23 cellular contexts compared by ENCODE assay signal in genomic region chr4:108213723-108214122, GRCh38. TPM values are rescaled to one million over a fixed set of nuclear protein-coding genes. Genes with fewer than 3 reads are reported as not detected.
DNase-seq lines count a peak whose midpoint lies in the region; ATAC-seq and TF ChIP-seq lines count a peak whose summit lies in the region.
"Had no signal": no experiment of that assay in that cellular context is flagged by ENCODE, and none has a peak within 500 bp of the region (broad histone marks: within the 10 kb centered on the region; RNA-seq: fewer than 3 reads in every experiment).

No MANE protein-coding gene starts in this region.

- no peak overlapping the region for H3K9ac ChIP-seq in neural progenitor cell

- H3K9me3 Mint-ChIP-seq in CD8-positive, alpha-beta T cell: no peaks in the 10 kb centered on the region
- H3K9me3 Mint-ChIP-seq in T-cell: peaks cover 0 to 3% (median 0%) of the 10 kb centered on the region in 3 donors
- H3K9me3 Mint-ChIP-seq in neural progenitor cell: no peaks in the 10 kb centered on the region
- H3K9me3 Mint-ChIP-seq: GM23338 had no signal

- no peak overlapping the region for H3K4me3 ChIP-seq in CD8-positive, alpha-beta T cell (ENCODE audit: low read depth, low read length)
- H3K4me3 ChIP-seq in neural progenitor cell: no peak overlapping the region
- H3K4me3 ChIP-seq: A549, GM23338, HAP-1, MG63 had no signal

- H4K20me1 ChIP-seq in neural progenitor cell (ENCODE audit: low read depth): no peaks in the 10 kb centered on the region

- H3K27ac ChIP-seq in 22Rv1: 0 out of 2 replicates have a peak overlapping the region, but pooled peaks have one; percentile 22
- no peak overlapping the region for H3K27ac ChIP-seq in CD8-positive, alpha-beta T cell (ENCODE audit: low read depth, low read length)
- no peak overlapping the region for H3K27ac ChIP-seq in neural progenitor cell
- H3K27ac ChIP-seq: A549 had no signal

- intact Hi-C loops in CD8-positive, alpha-beta T cell (cut with DNase I, micrococcal nuclease): no loop called here

- POLR2A ChIA-PET in CD8-positive, alpha-beta T cell (lab: Charles Lee): no interaction called here
- POLR2A ChIA-PET in T-cell (lab: Charles Lee): no interaction called here

- peaks cover 5% of the 10 kb centered on the region for H3K4me1 ChIP-seq in CD8-positive, alpha-beta T cell (ENCODE audit: insufficient read depth, low read length)
- H3K4me1 ChIP-seq in neural progenitor cell: peaks cover 25% of the 10 kb centered on the region
- H3K4me1 ChIP-seq: A549, HAP-1 had no signal

- no peak overlapping the region for H3K4me3 Mint-ChIP-seq in CD8-positive, alpha-beta T cell
- H3K4me3 Mint-ChIP-seq in T-cell (no peak overlapping the region), neural progenitor cell (no peak overlapping the region)
- H3K4me3 Mint-ChIP-seq: B cell; CD4-positive, CD25-positive, alpha-beta regulatory T cell; GM23338 had no signal

- no peak for ATAC-seq in CD8-positive, alpha-beta T cell
- ATAC-seq in T-cell (replicated peaks in 1 of 4): no peak
- ATAC-seq: A549, GM23338, Panc1 had no signal

- no peak overlapping the region for H2AFZ ChIP-seq in neural progenitor cell (replicated peaks)
- H2AFZ ChIP-seq: GM23338 had no signal

- CTCF ChIA-PET in CD8-positive, alpha-beta T cell (lab: Charles Lee): interaction anchor here (1.1 kb wide), 1 partner anchor 10 kb away, joined by 3 read pairs; no protein-coding TSS in a partner anchor
- CTCF ChIA-PET in T-cell (lab: Charles Lee): interaction anchor here in 1 of 2 donors (0.6 kb wide), 1 partner anchor 41 kb away, joined by 3 read pairs; no protein-coding TSS in a partner anchor

- H3K79me2 ChIP-seq in neural progenitor cell (ENCODE audit: low read depth): no peaks in the 10 kb centered on the region

- H3K9me3 ChIP-seq in CD8-positive, alpha-beta T cell (ENCODE audit: low read length): no peaks in the 10 kb centered on the region
- H3K9me3 ChIP-seq in neural progenitor cell (ENCODE audit: low read depth): no peaks in the 10 kb centered on the region
- H3K9me3 ChIP-seq: A549, HAP-1, MG63 had no signal

- H3K36me3 Mint-ChIP-seq in CD8-positive, alpha-beta T cell: peaks cover 27% of the 10 kb centered on the region
- H3K36me3 Mint-ChIP-seq in T-cell: peaks cover 19% of the 10 kb centered on the region
- no peaks in the 10 kb centered on the region for H3K36me3 Mint-ChIP-seq in neural progenitor cell

- peak overlapping the region; percentile 49 for H3K4me2 ChIP-seq in neural progenitor cell
- H3K4me2 ChIP-seq: A549, GM23338 had no signal

- H3K36me3 ChIP-seq in CD8-positive, alpha-beta T cell (ENCODE audit: insufficient read depth, low read length): no peaks in the 10 kb centered on the region
- H3K36me3 ChIP-seq in neural progenitor cell: no peaks in the 10 kb centered on the region
- H3K36me3 ChIP-seq: HAP-1, MG63 had no signal

- peaks cover 6% of the 10 kb centered on the region for H3K4me1 Mint-ChIP-seq in CD8-positive, alpha-beta T cell (ENCODE audit: low read depth)
- H3K4me1 Mint-ChIP-seq in T-cell (peaks cover 3 to 19% (median 14%) of the 10 kb centered on the region in 3 donors), neural progenitor cell (peaks cover 31% of the 10 kb centered on the region)
- H3K4me1 Mint-ChIP-seq: B cell had no signal

- H3K27me3 Mint-ChIP-seq in CD8-positive, alpha-beta T cell (ENCODE audit: low read depth): no peaks in the 10 kb centered on the region
- H3K27me3 Mint-ChIP-seq in T-cell: no peaks in the 10 kb centered on the region
- H3K27me3 Mint-ChIP-seq in neural progenitor cell (ENCODE audit: insufficient read depth, low read depth): no peaks in the 10 kb centered on the region
- H3K27me3 Mint-ChIP-seq: B cell; CD4-positive, CD25-positive, alpha-beta regulatory T cell had no signal

- no peaks in the 10 kb centered on the region for H3K27me3 ChIP-seq in CD8-positive, alpha-beta T cell (ENCODE audit: insufficient read depth, low read length)
- no peaks in the 10 kb centered on the region for H3K27me3 ChIP-seq in neural progenitor cell
- H3K27me3 ChIP-seq: MG63 had no signal

- TF ChIP-seq CTCF in 22Rv1 (IDR thresholded peaks at IDR 0.05) (no peak), neural progenitor cell (IDR thresholded peaks at IDR 0.05) (no peak)
- no peak for TF ChIP-seq CTCF in CD8-positive, alpha-beta T cell (IDR thresholded peaks at IDR 0.05)

- peak overlapping the region; percentile 42 for H3K27ac Mint-ChIP-seq in CD8-positive, alpha-beta T cell
- H3K27ac Mint-ChIP-seq in T-cell (peak overlapping the region; percentile 19 to 53), neural progenitor cell (peak overlapping the region; percentile 85)
- H3K27ac Mint-ChIP-seq: B cell, GM23338 had no signal

- H3F3A ChIP-seq in neural progenitor cell (ENCODE audit: low read depth): no peaks in the 10 kb centered on the region

- no peak for DNase-seq in CD8-positive, alpha-beta T cell
- DNase-seq in T-cell (no peak), neural progenitor cell (ENCODE audit: low spot score) (no peak), DMS79 treated with DMSO at 0.1 percent for 48 hours (lab: John Stamatoyannopoulos, UW) (no peak), SKM-1 (lab: John Stamatoyannopoulos, UW; ENCODE audit: unreplicated experiment) (no peak), activated T-cell treated with anti-CD3 and anti-CD28 coated beads for 4 hours (no peak)
- DNase-seq: Caco-2; CD4-positive, CD25-positive, alpha-beta regulatory T cell; DMS 273 treated with DMSO at 0.1 percent for 48 hours; Kasumi-1; MG63; NCI-H1048; NCI-H1436; NCI-H187 treated with DMSO at 0.1 percent for 48 hours; NCI-H2227 treated with DMSO at 0.1 percent for 48 hours; NCI-H510A had no signal

RNA-seq across cellular contexts. Expression of gene LEF1, which starts 45.0 kb away (rescaled TPM):
- total RNA-seq in CD8-positive, alpha-beta T cell: 100 to 1,000 TPM; 325 to 335 TPM
- total RNA-seq in T-cell (100 to 1,000 TPM; 412 to 776 (median 500) TPM), neural progenitor cell (ENCODE audit: low replicate concordance) (15.0 and 19.4 TPM in 2 replicates)
- total RNA-seq: G401 had no signal

Comparison
In these comparisons a context has a peak if more than half of its experiments do, and no peak if none do; other contexts are left out.
1. RNA of gene LEF1, which starts 45.0 kb away (total RNA-seq): 412 to 776 TPM in T-cell and 325 to 335 TPM in CD8-positive, alpha-beta T cell; 15.0 to 19.4 TPM in neural progenitor cell; every median in the first group is over 10 times any median in the second.
2. Peak in every context shown above with its lines, with median percentiles within 50 percentile points of each other: H3K27ac Mint-ChIP-seq.